13 cellular contexts compared by ENCODE assay signal in genomic region chr12:29742646-29743045, GRCh38. TPM values are rescaled to one million over a fixed set of nuclear protein-coding genes. Genes with fewer than 3 reads are reported as not detected.
"Had no signal": no experiment of that assay in that cellular context is flagged by ENCODE, and none has a peak within 500 bp of the region (broad histone marks: within the 10 kb centered on the region; RNA-seq: fewer than 3 reads in every experiment).

No MANE protein-coding gene starts in this region.

- ATAC-seq: activated CD8-positive, alpha-beta T cell treated with anti-CD3 and anti-CD28 coated beads, Interleukin-2, amount 10 ng/mL, durations not matched to agents 7 days and 5 days; activated naive CD8-positive, alpha-beta T cell treated with anti-CD3 and anti-CD28 coated beads, Interleukin-2, amount 50 U/mL, for 24 hours; effector memory CD8-positive, alpha-beta T cell; left lobe of liver; stimulated activated naive B cell treated with anti-CD40 and anti-IgM and Interleukin-4, amounts not matched to agents 10 μg/mL and 1 μg/mL and 100 μg/mL, for 72 hours; WTC11 had no signal

- H3K27me3 ChIP-seq: ovary had no signal

- DNase-seq: activated CD4-positive, alpha-beta T cell treated with anti-CD3 and anti-CD28 coated beads for 48 hours; activated CD8-positive, alpha-beta T cell treated with anti-CD3 and anti-CD28 coated beads, Interleukin-2, amount 10 ng/mL, durations not matched to agents 7 days and 5 days; activated naive CD4-positive, alpha-beta T cell treated with Interleukin-2 at 50 U/mL for 16 hours; activated naive CD8-positive, alpha-beta T cell treated with anti-CD3 and anti-CD28 coated beads, Interleukin-2, amount 50 U/mL, for 24 hours; effector memory CD8-positive, alpha-beta T cell; glutamatergic neuron; ovary; stimulated activated naive B cell treated with anti-CD40 and anti-IgM and Interleukin-4, amounts not matched to agents 10 μg/mL and 1 μg/mL and 100 μg/mL, for 72 hours had no signal

- H3K4me3 Mint-ChIP-seq: activated CD8-positive, alpha-beta T cell treated with anti-CD3 and anti-CD28 coated beads, Interleukin-2, amount 10 ng/mL, durations not matched to agents 7 days and 5 days; activated naive CD8-positive, alpha-beta T cell treated with anti-CD3 and anti-CD28 coated beads, Interleukin-2, amount 50 U/mL, for 24 hours; central memory CD8-positive, alpha-beta T cell; dendritic cell treated with granulocyte-macrophage colony-stimulating factor and Interleukin-4, amounts not matched to agents 40 ng/mL and 50 ng/mL, for 4 days; effector memory CD8-positive, alpha-beta T cell; stimulated activated naive B cell treated with anti-CD40 and anti-IgM and Interleukin-4, amounts not matched to agents 10 μg/mL and 1 μg/mL and 100 μg/mL, for 72 hours; T-helper 1 cell treated with Interleukin-12 subunit alpha and Interleukin-12 subunit beta and Interleukin-4 antibody, amounts not matched to agents 30 μg/mL and 1 μg/mL, for 36 hours; WTC11 had no signal

- H3K4me3 ChIP-seq: ovary had no signal

- H3K9me3 ChIP-seq: ovary had no signal

- H3K36me3 Mint-ChIP-seq: stimulated activated naive B cell treated with anti-CD40 and anti-IgM and Interleukin-4, amounts not matched to agents 10 μg/mL and 1 μg/mL and 100 μg/mL, for 72 hours had no signal

- H3K27me3 Mint-ChIP-seq: activated naive CD8-positive, alpha-beta T cell treated with anti-CD3 and anti-CD28 coated beads, Interleukin-2, amount 50 U/mL, for 24 hours; central memory CD8-positive, alpha-beta T cell; dendritic cell treated with granulocyte-macrophage colony-stimulating factor and Interleukin-4, amounts not matched to agents 40 ng/mL and 50 ng/mL, for 4 days; effector memory CD8-positive, alpha-beta T cell; stimulated activated naive B cell treated with anti-CD40 and anti-IgM and Interleukin-4, amounts not matched to agents 10 μg/mL and 1 μg/mL and 100 μg/mL, for 72 hours had no signal

- H3K27ac Mint-ChIP-seq: activated CD8-positive, alpha-beta T cell treated with anti-CD3 and anti-CD28 coated beads, Interleukin-2, amount 10 ng/mL, durations not matched to agents 7 days and 5 days; activated naive CD8-positive, alpha-beta T cell treated with anti-CD3 and anti-CD28 coated beads, Interleukin-2, amount 50 U/mL, for 24 hours; dendritic cell treated with granulocyte-macrophage colony-stimulating factor and Interleukin-4, amounts not matched to agents 40 ng/mL and 50 ng/mL, for 4 days; effector memory CD8-positive, alpha-beta T cell; stimulated activated naive B cell treated with anti-CD40 and anti-IgM and Interleukin-4, amounts not matched to agents 10 μg/mL and 1 μg/mL and 100 μg/mL, for 72 hours; T-helper 1 cell treated with Interleukin-12 subunit alpha and Interleukin-12 subunit beta and Interleukin-4 antibody, amounts not matched to agents 30 μg/mL and 1 μg/mL, for 36 hours; WTC11 had no signal

- H3K27ac ChIP-seq: ovary had no signal

- H3K4me1 Mint-ChIP-seq: activated naive CD8-positive, alpha-beta T cell treated with anti-CD3 and anti-CD28 coated beads, Interleukin-2, amount 50 U/mL, for 24 hours; central memory CD8-positive, alpha-beta T cell; stimulated activated naive B cell treated with anti-CD40 and anti-IgM and Interleukin-4, amounts not matched to agents 10 μg/mL and 1 μg/mL and 100 μg/mL, for 72 hours had no signal

- H3K36me3 ChIP-seq: ovary had no signal

- H3K9me3 Mint-ChIP-seq: activated naive CD8-positive, alpha-beta T cell treated with anti-CD3 and anti-CD28 coated beads, Interleukin-2, amount 50 U/mL, for 24 hours; central memory CD8-positive, alpha-beta T cell; dendritic cell treated with granulocyte-macrophage colony-stimulating factor and Interleukin-4, amounts not matched to agents 40 ng/mL and 50 ng/mL, for 4 days; effector memory CD8-positive, alpha-beta T cell; T-helper 1 cell treated with Interleukin-12 subunit alpha and Interleukin-12 subunit beta and Interleukin-4 antibody, amounts not matched to agents 30 μg/mL and 1 μg/mL, for 36 hours had no signal

RNA-seq across cellular contexts. Expression of gene TMTC1, which starts 41.1 kb away (rescaled TPM):
- total RNA-seq: activated CD8-positive, alpha-beta T cell treated with anti-CD3 and anti-CD28 coated beads, Interleukin-2, amount 10 ng/mL, durations not matched to agents 7 days and 5 days had no signal
